10 cellular contexts compared by ENCODE assay signal in the genomic region with DNA sequence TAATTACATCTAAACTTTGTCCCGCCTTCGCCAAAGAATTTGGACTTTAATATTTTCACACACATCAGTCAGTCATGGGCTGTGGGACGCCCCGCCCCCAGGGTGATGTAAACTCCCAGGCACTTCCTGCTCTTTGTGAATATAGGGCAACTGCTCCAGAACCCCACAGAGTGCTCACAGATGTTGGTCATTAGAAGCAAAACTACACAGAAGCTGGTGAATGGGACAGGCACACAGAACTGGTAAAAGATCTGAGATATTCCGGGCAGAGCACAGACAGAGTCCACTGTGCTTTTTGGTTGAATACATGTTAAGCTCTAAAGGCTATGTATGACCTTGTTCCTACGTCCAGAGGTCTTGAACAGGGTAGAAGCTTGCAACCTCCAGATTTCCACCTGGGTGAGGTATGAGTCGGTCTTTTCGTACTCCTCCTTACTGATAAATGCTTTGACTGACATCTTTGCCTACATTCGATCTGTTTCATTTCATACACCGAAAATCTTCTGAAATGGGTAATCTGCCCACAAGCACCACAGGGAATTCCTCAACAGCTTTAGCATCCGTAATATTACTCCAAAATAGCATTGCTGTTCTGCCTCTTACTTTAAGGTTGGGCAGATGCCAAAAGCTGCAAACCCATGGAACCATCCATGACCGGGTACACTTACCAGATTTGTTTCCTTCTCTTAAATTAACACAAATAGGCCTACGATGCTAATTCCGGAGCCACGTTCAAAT.
A peak's percentile ranks its signal among the peaks of the same experiment; 100 is the strongest.
DNase-seq lines count a peak whose midpoint lies in the region; ATAC-seq, FAIRE-seq and TF ChIP-seq lines count a peak whose summit lies in the region.
"Had no signal": no experiment of that assay in that cellular context is flagged by ENCODE, and none has a peak within 500 bp of the region (broad histone marks: within the 10 kb centered on the region; RNA-seq: fewer than 3 reads in every experiment).

No MANE protein-coding gene starts in this region.

- H3K36me3 Mint-ChIP-seq in neural progenitor cell: no peaks in the 10 kb centered on the region

- peak overlapping the region; percentile 35 for H3K27ac ChIP-seq in layer of hippocampus (ENCODE audit: low read depth, low read length)
- no peak overlapping the region for H3K27ac ChIP-seq in upper lobe of left lung
- H3K27ac ChIP-seq in neural progenitor cell: no peak overlapping the region

- no peaks in the 10 kb centered on the region for H3K9me3 Mint-ChIP-seq in neural progenitor cell
- H3K9me3 Mint-ChIP-seq: activated T-helper 17 cell treated with anti-CD3 and anti-CD28 coated beads, Interleukin-2, amount 50 U/mL, for 72 hours had no signal

- FAIRE-seq in bronchial epithelial cell (lab: Jason Lieb, UNC): no peak

- H2AFZ ChIP-seq in Loucy (ENCODE audit: low read length): peak overlapping the region; percentile 69; the same call in 1 of the 2 replicates
- H2AFZ ChIP-seq in neural progenitor cell (replicated peaks): no peak overlapping the region

- H3K4me1 ChIP-seq in Loucy (ENCODE audit: insufficient read depth, low read length, poor library complexity, severe bottlenecking): peaks cover 4% of the 10 kb centered on the region
- no peaks in the 10 kb centered on the region for H3K4me1 ChIP-seq in upper lobe of left lung
- no peaks in the 10 kb centered on the region for H3K4me1 ChIP-seq in neural progenitor cell

- no peak for TF ChIP-seq POLR2A in upper lobe of left lung (IDR thresholded peaks at IDR 0.05)

- H3K27me3 ChIP-seq in Loucy (ENCODE audit: insufficient read depth, low read length, poor library complexity, severe bottlenecking) (no peaks in the 10 kb centered on the region), bronchial epithelial cell (ENCODE audit: control insufficient read depth, insufficient read depth, low read length) (no peaks in the 10 kb centered on the region), layer of hippocampus (ENCODE audit: control insufficient read depth, insufficient read depth, low read length) (no peaks in the 10 kb centered on the region), upper lobe of left lung (no peaks in the 10 kb centered on the region), neural progenitor cell (no peaks in the 10 kb centered on the region)

- H3K4me2 ChIP-seq in Loucy (ENCODE audit: low read depth, low read length, poor library complexity, severe bottlenecking) (peak overlapping the region; percentile 1), neural progenitor cell (no peak overlapping the region)

- H3K36me3 ChIP-seq in Loucy (ENCODE audit: insufficient read depth, low read length): no peaks in the 10 kb centered on the region
- H3K36me3 ChIP-seq in bronchial epithelial cell (ENCODE audit: control insufficient read depth, insufficient read depth, low read length): no peaks in the 10 kb centered on the region
- H3K36me3 ChIP-seq in upper lobe of left lung: no peaks in the 10 kb centered on the region
- no peaks in the 10 kb centered on the region for H3K36me3 ChIP-seq in neural progenitor cell

- H3F3A ChIP-seq in Loucy (ENCODE audit: low read depth) (no peaks in the 10 kb centered on the region), neural progenitor cell (ENCODE audit: low read depth) (no peaks in the 10 kb centered on the region)

- H3K27ac Mint-ChIP-seq in neural progenitor cell: no peak overlapping the region
- H3K27ac Mint-ChIP-seq: activated T-helper 17 cell treated with anti-CD3 and anti-CD28 coated beads, Interleukin-2, amount 50 U/mL, for 72 hours had no signal

- 75 to 76% methylated on average over 13 to 15 of the region's 15 CpGs for WGBS in upper lobe of left lung, 2 donors

- ATAC-seq in upper lobe of left lung (ENCODE audit: low FRiP score in 2 of 2): peak; percentile 34 to 49
- ATAC-seq: activated T-helper 17 cell treated with anti-CD3 and anti-CD28 coated beads, Interleukin-2, amount 50 U/mL, for 72 hours had no signal

- peaks cover 13% of the 10 kb centered on the region for H3K4me1 Mint-ChIP-seq in neural progenitor cell
- H3K4me1 Mint-ChIP-seq: activated T-helper 17 cell treated with anti-CD3 and anti-CD28 coated beads, Interleukin-2, amount 50 U/mL, for 72 hours had no signal

- H3K9me2 ChIP-seq in Loucy (replicated peaks; ENCODE audit: low read depth, low read length): no peaks in the 10 kb centered on the region

- H3K9ac ChIP-seq in Loucy (ENCODE audit: low read depth, low read length, poor library complexity, severe bottlenecking) (no peak overlapping the region), neural progenitor cell (no peak overlapping the region)

- no peaks in the 10 kb centered on the region for H3K79me2 ChIP-seq in Loucy (ENCODE audit: insufficient read depth, low read length)
- no peaks in the 10 kb centered on the region for H3K79me2 ChIP-seq in neural progenitor cell (ENCODE audit: low read depth)

- peak; percentile 52 for DNase-seq in bronchial epithelial cell (ENCODE audit: low read depth)
- peak in 1 of 2 donors; percentile 2 for DNase-seq in upper lobe of left lung
- DNase-seq in activated gamma-delta T cell (lab: John Stamatoyannopoulos, UW): no peak
- no peak for DNase-seq in neural progenitor cell (ENCODE audit: low spot score)
- no peak for DNase-seq in NCI-H1105 (lab: John Stamatoyannopoulos, UW)
- DNase-seq: NCI-H2081, T-helper 9 cell had no signal

- H3K27me3 Mint-ChIP-seq in neural progenitor cell (ENCODE audit: insufficient read depth, low read depth): peaks cover 3% of the 10 kb centered on the region

- TF ChIP-seq CTCF in Loucy (conservative IDR thresholded peaks at IDR 0.05; ENCODE audit: low read length) (no peak), bronchial epithelial cell (IDR thresholded peaks at IDR 0.05; ENCODE audit: insufficient read depth, low read length, severe bottlenecking) (no peak), upper lobe of left lung (IDR thresholded peaks at IDR 0.05) (no peak), neural progenitor cell (IDR thresholded peaks at IDR 0.05) (no peak)

- H3K4me3 Mint-ChIP-seq in neural progenitor cell: no peak overlapping the region
- H3K4me3 Mint-ChIP-seq: activated T-helper 17 cell treated with anti-CD3 and anti-CD28 coated beads, Interleukin-2, amount 50 U/mL, for 72 hours had no signal

- TF ChIP-seq EP300 in upper lobe of left lung (IDR thresholded peaks at IDR 0.05): no peak

- H3K4me3 ChIP-seq in Loucy (ENCODE audit: low read length, poor library complexity, severe bottlenecking) (no peak overlapping the region), bronchial epithelial cell (ENCODE audit: low read depth, low read length) (no peak overlapping the region), upper lobe of left lung (no peak overlapping the region), neural progenitor cell (no peak overlapping the region)

- H4K20me1 ChIP-seq in Loucy (ENCODE audit: insufficient read depth, low read length, poor library complexity, severe bottlenecking) (no peaks in the 10 kb centered on the region), neural progenitor cell (ENCODE audit: low read depth) (no peaks in the 10 kb centered on the region)

- no peaks in the 10 kb centered on the region for H3K9me3 ChIP-seq in Loucy (ENCODE audit: insufficient read depth, low read depth, low read length)
- no peaks in the 10 kb centered on the region for H3K9me3 ChIP-seq in upper lobe of left lung
- no peaks in the 10 kb centered on the region for H3K9me3 ChIP-seq in neural progenitor cell (ENCODE audit: low read depth)
